ENCODE assay signal across 8 cellular contexts in the genomic region with DNA sequence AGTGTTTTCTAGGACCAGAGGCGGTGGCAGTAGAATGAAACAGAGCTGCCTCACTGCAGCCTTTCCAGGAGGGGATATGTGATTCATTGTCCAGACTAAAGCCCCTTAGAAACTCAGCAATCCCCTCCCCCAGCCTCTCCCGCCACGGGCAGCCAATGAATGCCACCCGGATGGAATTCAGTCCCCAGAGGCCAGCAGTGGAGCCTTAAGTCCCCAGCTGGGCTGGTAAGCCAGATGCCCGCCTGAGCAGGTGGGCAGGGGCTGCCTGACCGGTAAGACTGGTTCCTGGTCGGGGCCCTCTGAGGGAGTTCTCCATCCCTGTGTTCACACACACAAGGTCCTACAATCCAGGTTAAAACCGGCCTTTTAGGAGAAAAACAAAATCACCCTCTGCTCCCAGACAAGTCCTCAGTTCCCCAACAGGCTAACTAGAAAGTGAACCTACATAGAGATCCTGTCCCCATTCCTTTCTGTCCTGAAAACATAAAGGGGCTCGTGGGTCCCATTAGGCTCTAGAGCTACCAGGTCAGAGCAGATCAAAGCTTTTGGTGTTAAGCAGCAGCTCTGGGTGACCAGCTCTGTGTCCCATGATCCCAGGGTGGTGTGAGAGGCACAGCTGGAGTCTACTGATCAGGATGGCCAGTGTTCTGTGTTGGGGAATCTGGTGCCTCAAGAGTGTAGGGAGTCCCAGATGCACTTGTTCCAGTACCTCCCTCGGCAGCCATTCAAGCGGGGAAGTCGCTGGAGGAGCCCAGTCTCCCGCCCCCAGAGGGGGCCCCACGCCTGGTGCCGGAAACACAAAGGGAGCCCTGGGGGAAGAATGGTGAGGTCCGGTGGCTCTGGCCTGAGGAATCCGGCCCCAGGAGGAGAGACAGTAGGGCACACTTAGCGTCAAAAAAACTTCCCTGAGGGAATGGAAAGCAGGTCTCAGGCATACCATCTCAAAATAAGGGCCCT. TPM values are rescaled to one million over a fixed set of nuclear protein-coding genes. Genes with fewer than 3 reads are reported as not detected.
DNase-seq lines count a peak whose midpoint lies in the region; ATAC-seq and TF ChIP-seq lines count a peak whose summit lies in the region.

No MANE protein-coding gene starts in this region.

- H3K9me3 Mint-ChIP-seq in activated T-cell treated with anti-CD3 and anti-CD28 coated beads, Interleukin-2, amount 50 U/mL, for 4 hours = no peaks in the 10 kb centered on the region

- DNase-seq in NCI-H1092 (lab: John Stamatoyannopoulos, UW) = peak; percentile 8
- no peak for DNase-seq in activated T-cell treated with anti-CD3 and anti-CD28 coated beads, Interleukin-2, amount 50 U/mL, for 4 hours
- DNase-seq in psoas muscle = no peak
- DNase-seq in NK-92 (lab: John Stamatoyannopoulos, UW; ENCODE audit: unreplicated experiment) = no peak
- DNase-seq in inferior parietal cortex (ENCODE audit: extremely low spot score) = no peak

- H3K4me3 ChIP-seq in GM08714 (ENCODE audit: low read length) = peak overlapping the region; percentile 48; the same call in 1 of the 2 replicates
- peak overlapping the region in 1 of 2 donors; percentile 77 for H3K4me3 ChIP-seq in gastroesophageal sphincter
- H3K4me3 ChIP-seq in psoas muscle = peak overlapping the region; percentile 81

- TF ChIP-seq CTCF in gastroesophageal sphincter (IDR thresholded peaks at IDR 0.05) (no peak), psoas muscle (IDR thresholded peaks at IDR 0.05) (no peak)

- H3K27me3 ChIP-seq in gastroesophageal sphincter (no peaks in the 10 kb centered on the region), psoas muscle (ENCODE audit: insufficient read depth in 3 of 3, low read length in 2 of 3) (no peaks in the 10 kb centered on the region)

- H3K27ac ChIP-seq in gastroesophageal sphincter (peak overlapping the region in 3 of 4 donors; percentile 77 to 93 (median 89)), psoas muscle (peak overlapping the region; percentile 42)

- 30% methylated on average over 6 of the region's 18 CpGs; no CpG with 5 or more reads in 1 of the 2 donors for WGBS in gastroesophageal sphincter (ENCODE audit: low coverage in 1 of 2), 2 donors
- WGBS in psoas muscle, 3 donors = 26 to 30% (median 29%) methylated on average over 18 of the region's 18 CpGs

- TF ChIP-seq POLR2A in gastroesophageal sphincter (IDR thresholded peaks at IDR 0.05) = no peak

- no peaks in the 10 kb centered on the region for H3K9me3 ChIP-seq in gastroesophageal sphincter
- no peaks in the 10 kb centered on the region for H3K9me3 ChIP-seq in psoas muscle

- H3K36me3 Mint-ChIP-seq in activated T-cell treated with anti-CD3 and anti-CD28 coated beads, Interleukin-2, amount 50 U/mL, for 4 hours (ENCODE audit: insufficient read depth) = peaks cover 25% of the 10 kb centered on the region

- no peak for ATAC-seq in activated T-cell treated with anti-CD3 and anti-CD28 coated beads, Interleukin-2, amount 50 U/mL, for 4 hours
- ATAC-seq in gastroesophageal sphincter = no peak
- ATAC-seq in psoas muscle = no peak
- ATAC-seq in HG03159 (IDR thresholded peaks at IDR 0.05; ENCODE audit: unreplicated experiment) = no peak

- TF ChIP-seq EP300 in gastroesophageal sphincter (IDR thresholded peaks at IDR 0.05) = no peak

- H3K36me3 ChIP-seq in gastroesophageal sphincter (peaks cover 0 to 44% of the 10 kb centered on the region in 2 donors), psoas muscle (ENCODE audit: insufficient read depth in 1 of 2, low read depth in 1 of 2) (peaks cover 0 to 43% of the 10 kb centered on the region in 2 donors)

- intact Hi-C loops in psoas muscle (cut with DNase I) = loop anchor here (5.0 to 10.0 kb wide), 2 partner anchors 51 to 141 kb away; a partner anchor contains a TSS

- peaks cover 56% of the 10 kb centered on the region for H3K4me1 Mint-ChIP-seq in activated T-cell treated with anti-CD3 and anti-CD28 coated beads, Interleukin-2, amount 50 U/mL, for 4 hours (ENCODE audit: low read depth)

- H3K4me3 Mint-ChIP-seq in activated T-cell treated with anti-CD3 and anti-CD28 coated beads, Interleukin-2, amount 50 U/mL, for 4 hours = peak overlapping the region; percentile 86

- no peaks in the 10 kb centered on the region for H3K27me3 Mint-ChIP-seq in activated T-cell treated with anti-CD3 and anti-CD28 coated beads, Interleukin-2, amount 50 U/mL, for 4 hours (ENCODE audit: low read depth)

- H3K4me1 ChIP-seq in gastroesophageal sphincter (peaks cover 0 to 77% (median 45%) of the 10 kb centered on the region in 3 donors), psoas muscle (peaks cover 24% of the 10 kb centered on the region)

RNA-seq across cellular contexts. Expression of a gene that starts 2.6 kb away (rescaled TPM):
- 10 to 100 TPM; 33.7 to 42.7 (median 41.4) TPM for total RNA-seq in activated T-cell treated with anti-CD3 and anti-CD28 coated beads, Interleukin-2, amount 50 U/mL, for 4 hours
- total RNA-seq in gastroesophageal sphincter = 10 to 100 TPM; 15.7 to 18.0 (median 17.7) TPM
- 10 to 100 TPM in 3 of 4 donors, 1 to 10 TPM in 1; 7.4 to 14.2 (median 11.3) TPM for total RNA-seq in psoas muscle
- polyA plus RNA-seq in psoas muscle = 1 to 10 TPM; 5.2 to 9.2 (median 7.3) TPM

RNA-seq across cellular contexts. Expression of a gene that starts 51.2 kb away (rescaled TPM):
- 1 to 10 TPM; 7.3 to 8.6 (median 7.9) TPM for total RNA-seq in activated T-cell treated with anti-CD3 and anti-CD28 coated beads, Interleukin-2, amount 50 U/mL, for 4 hours
- total RNA-seq in gastroesophageal sphincter = 10 to 100 TPM; 28.8 to 53.7 (median 37.8) TPM
- total RNA-seq in psoas muscle = 10 to 100 TPM in 1 of 4 donors, 1 to 10 TPM in 3; 3.4 to 11.6 (median 6.3) TPM
- 10 to 100 TPM in 1 of 3 donors, 1 to 10 TPM in 2; 2.0 to 10.8 (median 8.4) TPM for polyA plus RNA-seq in psoas muscle

RNA-seq across cellular contexts. Expression of a gene that starts 55.9 kb away (rescaled TPM):
- total RNA-seq in activated T-cell treated with anti-CD3 and anti-CD28 coated beads, Interleukin-2, amount 50 U/mL, for 4 hours = 100 to 1,000 TPM in 2 of 3 donors, 10 to 100 TPM in 1; 99.2 to 109 (median 106) TPM
- total RNA-seq in gastroesophageal sphincter = 10 to 100 TPM; 51.8 to 70.0 (median 57.9) TPM
- total RNA-seq in psoas muscle = 10 to 100 TPM; 75.2 to 91.8 (median 85.6) TPM
- 100 to 1,000 TPM in 1 of 3 donors, 10 to 100 TPM in 2; 89.9 to 101 (median 98.2) TPM for polyA plus RNA-seq in psoas muscle
